In genomic region chr6:119671105-119671504, GRCh38 we compare ENCODE assay signal across 25 cellular contexts.
"Had no signal": no experiment of that assay in that cellular context is flagged by ENCODE, and none has a peak within 500 bp of the region (broad histone marks: within the 10 kb centered on the region; RNA-seq: fewer than 3 reads in every experiment).

No MANE protein-coding gene starts in this region.

- H3K9ac ChIP-seq: parathyroid adenoma had no signal

- H3K4me3 Mint-ChIP-seq: activated B cell treated with CpG ODN at 0.5 μM for 24 hours; activated CD4-positive, alpha-beta memory T cell treated with anti-CD3 and anti-CD28 coated beads, Interleukin-2, amount 10 ng/mL, durations not matched to agents 7 days and 5 days; activated naive CD4-positive, alpha-beta T cell treated with anti-CD3 and anti-CD28 coated beads, Interleukin-2, amount 10 ng/mL, durations not matched to agents 7 days and 5 days; natural killer cell treated with Interleukin-12 subunit alpha and Interleukin-12 subunit beta and Interleukin-15 and Interleukin-18, amount 100 ng/mL, for 72 hours; stimulated activated naive CD8-positive, alpha-beta T cell treated with anti-CD3 and anti-CD28 coated beads, Interleukin-15, amount 100 ng/mL, for 72 hours had no signal

- H3K36me3 Mint-ChIP-seq: activated naive CD4-positive, alpha-beta T cell treated with anti-CD3 and anti-CD28 coated beads, Interleukin-2, amount 10 ng/mL, durations not matched to agents 7 days and 5 days; natural killer cell treated with Interleukin-12 subunit alpha and Interleukin-12 subunit beta and Interleukin-15 and Interleukin-18, amount 100 ng/mL, for 72 hours had no signal

- H3K79me2 ChIP-seq: hepatocyte, parathyroid adenoma had no signal

- H2AFZ ChIP-seq: hepatocyte, parathyroid adenoma had no signal

- H3K27ac ChIP-seq: body of pancreas, hepatocyte, parathyroid adenoma, skin epidermis, transverse colon had no signal

- H3K9me3 ChIP-seq: body of pancreas, transverse colon had no signal

- H3K27me3 ChIP-seq: body of pancreas, hepatocyte, transverse colon had no signal

- H3K4me3 ChIP-seq: body of pancreas, hepatocyte, skin epidermis, transverse colon had no signal

- DNase-seq: activated B cell treated with CpG ODN at 0.5 μM for 24 hours; activated CD4-positive, alpha-beta memory T cell treated with anti-CD3 and anti-CD28 coated beads, Interleukin-2, amount 10 ng/mL, durations not matched to agents 7 days and 5 days; activated CD4-positive, alpha-beta T cell treated with anti-CD3 and anti-CD28 coated beads for 48 hours; activated effector memory CD4-positive, alpha-beta T cell treated with anti-CD3 and anti-CD28 coated beads, Interleukin-2, amount 50 U/mL, for 16 hours; activated naive CD4-positive, alpha-beta T cell treated with anti-CD3 and anti-CD28 coated beads, Interleukin-2, amount 10 ng/mL, durations not matched to agents 7 days and 5 days; body of pancreas; caudate nucleus; dermis blood vessel endothelial cell; effector CD8-positive, alpha-beta T cell; foreskin melanocyte; glutamatergic neuron; left ventricle myocardium superior; mammary epithelial cell; midbrain; nucleus accumbens; right cardiac atrium; stimulated activated CD4-positive, alpha-beta T cell treated with anti-CD3 and anti-CD28 coated beads, Interleukin-1b, Interleukin-23, amount 100 ng/mL, for 48 hours; stimulated activated naive CD8-positive, alpha-beta T cell treated with anti-CD3 and anti-CD28 coated beads, Interleukin-15, amount 100 ng/mL, for 72 hours; T-helper 1 cell; transverse colon had no signal

- ATAC-seq: body of pancreas; esophagus mucosa; left ventricle myocardium superior; right cardiac atrium; stimulated activated naive CD8-positive, alpha-beta T cell treated with anti-CD3 and anti-CD28 coated beads, Interleukin-15, amount 100 ng/mL, for 72 hours had no signal

- H3K4me1 ChIP-seq: body of pancreas, parathyroid adenoma, transverse colon had no signal

- H3K36me3 ChIP-seq: transverse colon had no signal

- H3K4me2 ChIP-seq: hepatocyte had no signal

- H3K9me3 Mint-ChIP-seq: activated B cell treated with CpG ODN at 0.5 μM for 24 hours; activated CD4-positive, alpha-beta memory T cell treated with anti-CD3 and anti-CD28 coated beads, Interleukin-2, amount 10 ng/mL, durations not matched to agents 7 days and 5 days; activated naive CD4-positive, alpha-beta T cell treated with anti-CD3 and anti-CD28 coated beads, Interleukin-2, amount 10 ng/mL, durations not matched to agents 7 days and 5 days; natural killer cell treated with Interleukin-12 subunit alpha and Interleukin-12 subunit beta and Interleukin-15 and Interleukin-18, amount 100 ng/mL, for 72 hours had no signal

- H3K4me1 Mint-ChIP-seq: activated B cell treated with CpG ODN at 0.5 μM for 24 hours had no signal

- H3K27me3 Mint-ChIP-seq: activated naive CD4-positive, alpha-beta T cell treated with anti-CD3 and anti-CD28 coated beads, Interleukin-2, amount 10 ng/mL, durations not matched to agents 7 days and 5 days had no signal

- H3K27ac Mint-ChIP-seq: activated B cell treated with CpG ODN at 0.5 μM for 24 hours; activated CD4-positive, alpha-beta memory T cell treated with anti-CD3 and anti-CD28 coated beads, Interleukin-2, amount 10 ng/mL, durations not matched to agents 7 days and 5 days; activated naive CD4-positive, alpha-beta T cell treated with anti-CD3 and anti-CD28 coated beads, Interleukin-2, amount 10 ng/mL, durations not matched to agents 7 days and 5 days; natural killer cell treated with Interleukin-12 subunit alpha and Interleukin-12 subunit beta and Interleukin-15 and Interleukin-18, amount 100 ng/mL, for 72 hours; stimulated activated naive CD8-positive, alpha-beta T cell treated with anti-CD3 and anti-CD28 coated beads, Interleukin-15, amount 100 ng/mL, for 72 hours had no signal
